16 cellular contexts compared by ENCODE assay signal in the genomic region with DNA sequence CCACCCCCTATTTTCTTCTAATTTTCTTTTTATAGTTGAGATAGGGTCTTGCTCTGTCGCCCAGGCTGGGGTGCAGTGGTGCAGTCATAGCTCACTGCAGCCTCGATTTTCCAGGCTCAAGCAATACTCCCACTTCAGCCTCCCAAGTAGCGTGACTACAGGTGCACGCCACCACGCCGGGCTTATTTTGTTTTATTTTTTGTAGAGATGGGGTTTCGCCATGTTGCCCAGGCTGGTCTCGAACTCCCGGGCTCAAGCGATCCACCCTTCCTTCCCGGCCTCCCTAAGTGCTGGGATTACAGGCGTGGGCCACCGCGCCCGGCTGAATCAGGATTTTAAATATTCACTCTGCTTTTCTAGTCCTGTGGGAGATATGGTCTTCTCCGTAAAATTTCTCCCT. TPM values are rescaled to one million over a fixed set of nuclear protein-coding genes. Genes with fewer than 3 reads are reported as not detected.
DNase-seq lines count a peak whose midpoint lies in the region; ATAC-seq and TF ChIP-seq lines count a peak whose summit lies in the region.
"Had no signal": no experiment of that assay in that cellular context is flagged by ENCODE, and none has a peak within 500 bp of the region (broad histone marks: within the 10 kb centered on the region; RNA-seq: fewer than 3 reads in every experiment).

No MANE protein-coding gene starts in this region.

- CTCF ChIA-PET in CD4-positive, alpha-beta T cell (lab: Charles Lee), result no interaction called here

- H3K27ac Mint-ChIP-seq in stimulated activated naive CD8-positive, alpha-beta T cell treated with anti-CD3 and anti-CD28 coated beads, Interleukin-15, amount 100 ng/mL, for 72 hours, result no peak overlapping the region
- no peak overlapping the region for H3K27ac Mint-ChIP-seq in activated naive CD8-positive, alpha-beta T cell treated with anti-CD3 and anti-CD28 coated beads, Interleukin-2, amount 10 ng/mL, durations not matched to agents 7 days and 5 days
- peak overlapping the region in 2 of 10 donors; percentile 21 to 100 for H3K27ac Mint-ChIP-seq in naive thymus-derived CD8-positive, alpha-beta T cell
- no peak overlapping the region for H3K27ac Mint-ChIP-seq in CD4-positive, alpha-beta T cell

- H3K36me3 Mint-ChIP-seq in activated naive CD8-positive, alpha-beta T cell treated with anti-CD3 and anti-CD28 coated beads, Interleukin-2, amount 10 ng/mL, durations not matched to agents 7 days and 5 days, result no peaks in the 10 kb centered on the region
- H3K36me3 Mint-ChIP-seq in naive thymus-derived CD8-positive, alpha-beta T cell, result peaks cover 0 to 6% (median 3%) of the 10 kb centered on the region in 3 donors
- peaks cover 13% of the 10 kb centered on the region for H3K36me3 Mint-ChIP-seq in CD4-positive, alpha-beta T cell (ENCODE audit: low read depth)

- H3K4me3 Mint-ChIP-seq in stimulated activated naive CD8-positive, alpha-beta T cell treated with anti-CD3 and anti-CD28 coated beads, Interleukin-15, amount 100 ng/mL, for 72 hours, result peak overlapping the region; percentile 97 to 99
- H3K4me3 Mint-ChIP-seq in activated naive CD8-positive, alpha-beta T cell treated with anti-CD3 and anti-CD28 coated beads, Interleukin-2, amount 10 ng/mL, durations not matched to agents 7 days and 5 days, result peak overlapping the region; percentile 99
- H3K4me3 Mint-ChIP-seq in naive thymus-derived CD8-positive, alpha-beta T cell, result peak overlapping the region in 7 of 10 donors; percentile 8 to 100 (median 99)
- H3K4me3 Mint-ChIP-seq in CD4-positive, alpha-beta T cell, result no peak overlapping the region

- intact Hi-C loops in CD4-positive, alpha-beta T cell (cut with DNase I, micrococcal nuclease), result loop anchor here in 1 of 2 experiments (10.0 kb wide), 1 partner anchor 875 kb away; no protein-coding TSS in a partner anchor

- no peaks in the 10 kb centered on the region for H3K27me3 Mint-ChIP-seq in stimulated activated naive CD8-positive, alpha-beta T cell treated with anti-CD3 and anti-CD28 coated beads, Interleukin-15, amount 100 ng/mL, for 72 hours
- H3K27me3 Mint-ChIP-seq in activated naive CD8-positive, alpha-beta T cell treated with anti-CD3 and anti-CD28 coated beads, Interleukin-2, amount 10 ng/mL, durations not matched to agents 7 days and 5 days, result no peaks in the 10 kb centered on the region
- H3K27me3 Mint-ChIP-seq in naive thymus-derived CD8-positive, alpha-beta T cell, result no peaks in the 10 kb centered on the region
- no peaks in the 10 kb centered on the region for H3K27me3 Mint-ChIP-seq in CD4-positive, alpha-beta T cell
- H3K27me3 Mint-ChIP-seq: activated CD4-positive, alpha-beta T cell treated with anti-CD3 and anti-CD28 coated beads, Interleukin-2, amount 10 ng/mL, durations not matched to agents 7 days and 5 days had no signal

- H3K27me3 ChIP-seq in CD4-positive, alpha-beta T cell (ENCODE audit: control insufficient read depth, insufficient read depth, low read length), result no peaks in the 10 kb centered on the region
- H3K27me3 ChIP-seq: suprapubic skin had no signal

- no peaks in the 10 kb centered on the region for H3K9me3 Mint-ChIP-seq in stimulated activated naive CD8-positive, alpha-beta T cell treated with anti-CD3 and anti-CD28 coated beads, Interleukin-15, amount 100 ng/mL, for 72 hours
- H3K9me3 Mint-ChIP-seq in activated naive CD8-positive, alpha-beta T cell treated with anti-CD3 and anti-CD28 coated beads, Interleukin-2, amount 10 ng/mL, durations not matched to agents 7 days and 5 days, result no peaks in the 10 kb centered on the region
- no peaks in the 10 kb centered on the region for H3K9me3 Mint-ChIP-seq in naive thymus-derived CD8-positive, alpha-beta T cell
- no peaks in the 10 kb centered on the region for H3K9me3 Mint-ChIP-seq in CD4-positive, alpha-beta T cell
- H3K9me3 Mint-ChIP-seq: activated CD4-positive, alpha-beta T cell treated with anti-CD3 and anti-CD28 coated beads, Interleukin-2, amount 10 ng/mL, durations not matched to agents 7 days and 5 days had no signal

- POLR2A ChIA-PET in activated naive CD8-positive, alpha-beta T cell treated with anti-CD3 and anti-CD28 coated beads, Interleukin-2, amount 10 ng/mL, durations not matched to agents 7 days and 5 days (lab: Charles Lee), result interaction anchor here (2.0 kb wide), 1 partner anchor 9 kb away, joined by 24 read pairs; the partner anchor contains the start of gene SMG8
- POLR2A ChIA-PET in naive thymus-derived CD8-positive, alpha-beta T cell (lab: Charles Lee), result interaction anchor here (0.6 to 2.2 kb wide), 2 partner anchors 9 to 1658 kb away, joined by 6 to 33 read pairs; partner anchors contain the start of gene SMG8
- POLR2A ChIA-PET in CD4-positive, alpha-beta T cell (lab: Charles Lee), result interaction anchor here (1.0 to 3.1 kb wide), 3 partner anchors 9 to 113 kb away, joined by 6 to 43 read pairs (median 16); partner anchors contain the start of genes PRR11, SKA2, SMG8 and TRIM37

- no peak overlapping the region for H3K27ac ChIP-seq in CD4-positive, alpha-beta T cell (ENCODE audit: low read depth, low read length)
- H3K27ac ChIP-seq in substantia nigra (ENCODE audit: low read depth, low read length, poor library complexity, severe bottlenecking), result no peak overlapping the region
- H3K27ac ChIP-seq: suprapubic skin had no signal

- H3K9me3 ChIP-seq in CD4-positive, alpha-beta T cell (ENCODE audit: control insufficient read depth, low read length), result no peaks in the 10 kb centered on the region
- H3K9me3 ChIP-seq: suprapubic skin had no signal

- peaks cover 18% of the 10 kb centered on the region for H3K4me1 Mint-ChIP-seq in stimulated activated naive CD8-positive, alpha-beta T cell treated with anti-CD3 and anti-CD28 coated beads, Interleukin-15, amount 100 ng/mL, for 72 hours
- H3K4me1 Mint-ChIP-seq in activated naive CD8-positive, alpha-beta T cell treated with anti-CD3 and anti-CD28 coated beads, Interleukin-2, amount 10 ng/mL, durations not matched to agents 7 days and 5 days, result peaks cover 9% of the 10 kb centered on the region
- H3K4me1 Mint-ChIP-seq in naive thymus-derived CD8-positive, alpha-beta T cell, result peaks cover 8 to 19% (median 16%) of the 10 kb centered on the region in 4 donors
- peaks cover 16% of the 10 kb centered on the region for H3K4me1 Mint-ChIP-seq in CD4-positive, alpha-beta T cell (ENCODE audit: low read depth)

- no peak for ATAC-seq in stimulated activated naive CD8-positive, alpha-beta T cell treated with anti-CD3 and anti-CD28 coated beads, Interleukin-15, amount 100 ng/mL, for 72 hours
- no peak for ATAC-seq in stimulated activated naive CD8-positive, alpha-beta T cell treated with anti-CD3 and anti-CD28 coated beads, Interleukin-15, Interleukin-2, amounts not matched to agents 100 U/mL and 50 U/mL, for 24 hours
- ATAC-seq in activated naive CD8-positive, alpha-beta T cell treated with anti-CD3 and anti-CD28 coated beads, Interleukin-2, amount 10 ng/mL, durations not matched to agents 7 days and 5 days (ENCODE audit: low read depth), result no peak
- ATAC-seq in naive thymus-derived CD8-positive, alpha-beta T cell, result no peak
- ATAC-seq in GM19023 (IDR thresholded peaks at IDR 0.05; ENCODE audit: unreplicated experiment), result no peak
- ATAC-seq in CD4-positive, alpha-beta T cell (ENCODE audit: poor library complexity), result no peak
- ATAC-seq: Right ventricle myocardium inferior had no signal

- TF ChIP-seq CTCF in CD4-positive, alpha-beta T cell (IDR thresholded peaks at IDR 0.05), result no peak

- no peak for DNase-seq in stimulated activated naive CD8-positive, alpha-beta T cell treated with anti-CD3 and anti-CD28 coated beads, Interleukin-15, amount 100 ng/mL, for 72 hours
- no peak for DNase-seq in stimulated activated naive CD8-positive, alpha-beta T cell treated with anti-CD3 and anti-CD28 coated beads, Interleukin-15, Interleukin-2, amounts not matched to agents 100 U/mL and 50 U/mL, for 24 hours
- DNase-seq in activated naive CD8-positive, alpha-beta T cell treated with anti-CD3 and anti-CD28 coated beads, Interleukin-2, amount 10 ng/mL, durations not matched to agents 7 days and 5 days, result no peak
- no peak for DNase-seq in naive thymus-derived CD8-positive, alpha-beta T cell
- DNase-seq in EL (no peak), substantia nigra (lab: John Stamatoyannopoulos, UW) (no peak)
- no peak for DNase-seq in CD4-positive, alpha-beta T cell
- DNase-seq: activated CD4-positive, alpha-beta T cell treated with anti-CD3 and anti-CD28 coated beads, Interleukin-2, amount 10 ng/mL, durations not matched to agents 7 days and 5 days; activated T-cell treated with anti-CD3 and anti-CD28 coated beads, Interleukin-2, amount 50 U/mL, for 48 hours; DMS153; NCI-H2081 treated with DMSO at 0.1 percent for 48 hours; NCI-H774 had no signal

RNA-seq across cellular contexts. Expression of gene GDPD1, which starts 0.9 kb away (rescaled TPM):
- 1 to 10 TPM; 2.7 to 3.5 TPM for total RNA-seq in activated naive CD8-positive, alpha-beta T cell treated with anti-CD3 and anti-CD28 coated beads, Interleukin-2, amount 10 ng/mL, durations not matched to agents 7 days and 5 days
- 1 to 10 TPM; 4.7 to 8.0 TPM for total RNA-seq in naive thymus-derived CD8-positive, alpha-beta T cell
- 1 to 10 TPM; 2.1 to 4.0 (median 2.6) TPM for polyA plus RNA-seq in naive thymus-derived CD8-positive, alpha-beta T cell
- total RNA-seq in CD4-positive, alpha-beta T cell, result 1 to 10 TPM; 2.0 to 2.3 TPM
- total RNA-seq: HT-29 had no signal

RNA-seq across cellular contexts. Expression of gene SMG8, which starts 9.5 kb away (rescaled TPM):
- total RNA-seq in activated naive CD8-positive, alpha-beta T cell treated with anti-CD3 and anti-CD28 coated beads, Interleukin-2, amount 10 ng/mL, durations not matched to agents 7 days and 5 days, result 10 to 100 TPM; 15.8 to 16.3 TPM
- 10 to 100 TPM; 22.2 to 22.4 TPM for total RNA-seq in naive thymus-derived CD8-positive, alpha-beta T cell
- 10 to 100 TPM in 1 of 3 donors, 1 to 10 TPM in 2; 7.9 to 12.5 (median 9.5) TPM for polyA plus RNA-seq in naive thymus-derived CD8-positive, alpha-beta T cell
- total RNA-seq in CD4-positive, alpha-beta T cell, result 10 to 100 TPM; 15.3 to 16.8 TPM
